8 cellular contexts compared by ENCODE assay signal in the genomic region with DNA sequence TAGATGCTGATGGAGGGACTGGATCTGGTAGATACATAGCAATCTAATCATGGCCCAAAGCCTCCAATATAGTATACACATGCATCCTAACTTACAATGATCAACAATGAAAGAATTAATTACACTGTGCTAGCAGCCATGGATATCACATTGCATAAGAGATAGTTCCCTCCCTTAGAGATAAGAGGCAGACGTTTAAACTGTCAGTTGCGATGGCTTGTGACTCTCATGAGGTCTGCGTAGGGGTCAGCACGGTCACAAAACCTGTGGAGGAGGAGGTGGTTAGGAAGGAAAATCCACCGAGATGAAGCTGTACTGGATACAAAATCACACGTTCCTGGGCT. TPM values are rescaled to one million over a fixed set of nuclear protein-coding genes. Genes with fewer than 3 reads are reported as not detected.
DNase-seq lines count a peak whose midpoint lies in the region; ATAC-seq and TF ChIP-seq lines count a peak whose summit lies in the region.

No MANE protein-coding gene starts in this region.

- TF ChIP-seq CTCF in AG09309 (IDR thresholded peaks at IDR 0.05; ENCODE audit: control insufficient read depth, insufficient read depth, low read depth, low read length, missing control alignments) (no peak), cardiac fibroblast (IDR thresholded peaks at IDR 0.05; ENCODE audit: low read depth, low read length) (no peak), foreskin keratinocyte (conservative IDR thresholded peaks at IDR 0.05) (no peak)

- no peaks in the 10 kb centered on the region for H3K36me3 ChIP-seq in muscle layer of colon (ENCODE audit: insufficient read depth, low read length)

- peak overlapping the region; percentile 22 for H3K9ac ChIP-seq in muscle layer of colon (ENCODE audit: low read length)

- H3K27me3 ChIP-seq in muscle layer of colon (ENCODE audit: control insufficient read depth in 1 of 2, insufficient read depth in 2 of 2, low read length in 2 of 2) (no peaks in the 10 kb centered on the region), foreskin keratinocyte (no peaks in the 10 kb centered on the region)

- H3K27ac ChIP-seq in muscle layer of colon (ENCODE audit: low read depth, low read length) (peak overlapping the region; percentile 80), foreskin keratinocyte (no peak overlapping the region)

- no peaks in the 10 kb centered on the region for H3K9me3 ChIP-seq in muscle layer of colon (ENCODE audit: low read length)

- ATAC-seq in foreskin keratinocyte, result no peak

- peaks cover 20% of the 10 kb centered on the region for H3K4me1 ChIP-seq in muscle layer of colon (ENCODE audit: insufficient read depth, low read length)
- H3K4me1 ChIP-seq in foreskin keratinocyte, result peaks cover 2% of the 10 kb centered on the region

- peak overlapping the region; percentile 65 for H3K4me3 ChIP-seq in AG09309 (ENCODE audit: control insufficient read depth, low read depth, low read length)
- peak overlapping the region; percentile 72 for H3K4me3 ChIP-seq in Jurkat, Clone E6-1 (ENCODE audit: low read length)
- H3K4me3 ChIP-seq in cardiac fibroblast (replicated peaks in 1 of 2; ENCODE audit: low read depth in 2 of 2, low read length in 2 of 2), result peak overlapping the region; percentile 78 to 90
- peak overlapping the region; percentile 55 to 78 for H3K4me3 ChIP-seq in muscle layer of colon (ENCODE audit: low read depth in 1 of 2, low read length in 2 of 2)

- DNase-seq in AG09309 (ENCODE audit: low read depth) (no peak), cardiac fibroblast (ENCODE audit: low read depth in 2 of 2) (no peak), GDM1 (lab: John Stamatoyannopoulos, UW) (no peak), NCI-H82 treated with DMSO at 0.1 percent for 48 hours (lab: John Stamatoyannopoulos, UW; ENCODE audit: unreplicated experiment) (no peak), NCI-H524 (lab: John Stamatoyannopoulos, UW) (no peak), foreskin keratinocyte (no peak)
- no peak for DNase-seq in Jurkat, Clone E6-1 (ENCODE audit: low read depth, low spot score)

RNA-seq across cellular contexts. Expression of a gene that starts 0.8 kb away (rescaled TPM):
- 17.0 TPM for polyA plus RNA-seq in Jurkat, Clone E6-1 (2012; ENCODE audit: insufficient read depth, insufficient read length)
- total RNA-seq in foreskin keratinocyte, result 49.4 and 57.4 TPM in 2 replicates
- 44.7 and 47.8 TPM in 2 replicates for polyA plus RNA-seq in foreskin keratinocyte

RNA-seq across cellular contexts. Expression of a gene that starts 28.6 kb away (rescaled TPM):
- 20.1 TPM for polyA plus RNA-seq in Jurkat, Clone E6-1 (2012; ENCODE audit: insufficient read depth, insufficient read length)
- total RNA-seq in foreskin keratinocyte, result 18.3 and 18.6 TPM in 2 replicates
- polyA plus RNA-seq in foreskin keratinocyte, result 10.7 and 11.4 TPM in 2 replicates
